In genomic region chr6:75619230-75619899, GRCh38 we compare ENCODE assay signal across 12 cellular contexts. TPM values are rescaled to one million over a fixed set of nuclear protein-coding genes. Genes with fewer than 3 reads are reported as not detected.
DNase-seq lines count a peak whose midpoint lies in the region; ATAC-seq and TF ChIP-seq lines count a peak whose summit lies in the region.
"Had no signal": no experiment of that assay in that cellular context is flagged by ENCODE, and none has a peak within 500 bp of the region (broad histone marks: within the 10 kb centered on the region; RNA-seq: fewer than 3 reads in every experiment).

No MANE protein-coding gene starts in this region.

- no peaks in the 10 kb centered on the region for H3K36me3 ChIP-seq in fibroblast of lung (ENCODE audit: control insufficient read depth, insufficient read depth, low read length)
- H3K36me3 ChIP-seq in naive thymus-derived CD4-positive, alpha-beta T cell (ENCODE audit: control insufficient read depth in 2 of 3, insufficient read depth in 3 of 3, low read length in 3 of 3): peaks cover 0 to 8% (median 3%) of the 10 kb centered on the region in 3 experiments

- CTCF ChIA-PET in naive thymus-derived CD4-positive, alpha-beta T cell (lab: Charles Lee): no interaction called here

- H3K4me3 Mint-ChIP-seq in naive thymus-derived CD4-positive, alpha-beta T cell: peak overlapping the region in 5 of 10 donors; percentile 1 to 56 (median 38)
- H3K4me3 Mint-ChIP-seq: activated CD8-positive, alpha-beta T cell treated with anti-CD3 and anti-CD28 coated beads, Interleukin-2, amount 10 ng/mL, durations not matched to agents 7 days and 5 days; activated naive CD4-positive, alpha-beta T cell treated with anti-CD3 and anti-CD28 coated beads for 36 hours had no signal

- peak overlapping the region in 8 of 9 donors; percentile 19 to 76 (median 52) for H3K27ac Mint-ChIP-seq in naive thymus-derived CD4-positive, alpha-beta T cell
- H3K27ac Mint-ChIP-seq: activated CD8-positive, alpha-beta T cell treated with anti-CD3 and anti-CD28 coated beads, Interleukin-2, amount 10 ng/mL, durations not matched to agents 7 days and 5 days; activated naive CD4-positive, alpha-beta T cell treated with anti-CD3 and anti-CD28 coated beads for 36 hours had no signal

- H3K27me3 Mint-ChIP-seq in naive thymus-derived CD4-positive, alpha-beta T cell: no peaks in the 10 kb centered on the region

- H3K4me1 ChIP-seq in fibroblast of lung (ENCODE audit: control insufficient read depth, extremely low read depth, insufficient read depth, low read length): peaks cover 2% of the 10 kb centered on the region
- H3K4me1 ChIP-seq in naive thymus-derived CD4-positive, alpha-beta T cell (ENCODE audit: control insufficient read depth in 2 of 2, insufficient read depth in 2 of 2, low read length in 2 of 2): peaks cover 22 to 37% of the 10 kb centered on the region in 2 donors

- intact Hi-C loops in naive thymus-derived CD4-positive, alpha-beta T cell (cut with micrococcal nuclease): no loop called here

- no peak overlapping the region for H2AFZ ChIP-seq in fibroblast of lung (ENCODE audit: low read length)

- no peaks in the 10 kb centered on the region for H3K9me3 ChIP-seq in fibroblast of lung (ENCODE audit: control insufficient read depth, insufficient read depth, low read depth, low read length)
- no peaks in the 10 kb centered on the region for H3K9me3 ChIP-seq in naive thymus-derived CD4-positive, alpha-beta T cell (ENCODE audit: control insufficient read depth in 2 of 3, low read length in 3 of 3)

- peak; percentile 43 for DNase-seq in Ammon's horn (ENCODE audit: low spot score)
- DNase-seq in LNCaP clone FGC (ENCODE audit: low read depth): peak; percentile 75
- DNase-seq in fibroblast of lung (ENCODE audit: low read depth in 2 of 2): peak in 1 of 2 donors; percentile 54
- no peak for DNase-seq in naive thymus-derived CD4-positive, alpha-beta T cell
- no peak for DNase-seq in DMS153 (lab: John Stamatoyannopoulos, UW)
- DNase-seq in NCI-H1092 (lab: John Stamatoyannopoulos, UW): no peak
- no peak for DNase-seq in putamen (ENCODE audit: low spot score)
- DNase-seq: activated CD8-positive, alpha-beta T cell treated with anti-CD3 and anti-CD28 coated beads, Interleukin-2, amount 10 ng/mL, durations not matched to agents 7 days and 5 days; activated naive CD4-positive, alpha-beta T cell treated with anti-CD3 and anti-CD28 coated beads for 36 hours; stimulated activated CD8-positive, alpha-beta memory T cell treated with anti-CD3 and anti-CD28 coated beads, Interleukin-4, amount 100 ng/mL, for 48 hours had no signal

- H4K20me1 ChIP-seq in fibroblast of lung (ENCODE audit: control insufficient read depth, extremely low read depth, insufficient read depth, low read length): no peaks in the 10 kb centered on the region

- TF ChIP-seq CTCF in LNCaP clone FGC (IDR thresholded peaks at IDR 0.05; ENCODE audit: control insufficient read depth, extremely low read depth, insufficient read depth) (no peak), fibroblast of lung (conservative IDR thresholded peaks at IDR 0.05 in 1 of 2, IDR thresholded peaks at IDR 0.05 in 1 of 2; ENCODE audit: low read depth in 1 of 2, low read length in 2 of 2) (no peak)

- H3K9ac ChIP-seq in fibroblast of lung (ENCODE audit: insufficient read depth, low read length): no peak overlapping the region

- H3K4me2 ChIP-seq in fibroblast of lung (ENCODE audit: extremely low read depth, insufficient read depth, low read length): peak overlapping the region; percentile 30

- no peaks in the 10 kb centered on the region for H3K27me3 ChIP-seq in fibroblast of lung (ENCODE audit: control insufficient read depth, insufficient read depth, low read length)
- no peaks in the 10 kb centered on the region for H3K27me3 ChIP-seq in naive thymus-derived CD4-positive, alpha-beta T cell (ENCODE audit: control insufficient read depth in 2 of 2, insufficient read depth in 2 of 2, low read length in 2 of 2)

- no peak for ATAC-seq in naive thymus-derived CD4-positive, alpha-beta T cell
- no peak for ATAC-seq in HG02571 (IDR thresholded peaks at IDR 0.05; ENCODE audit: unreplicated experiment)
- ATAC-seq: activated CD8-positive, alpha-beta T cell treated with anti-CD3 and anti-CD28 coated beads, Interleukin-2, amount 10 ng/mL, durations not matched to agents 7 days and 5 days; Panc1 had no signal

- H3K9me3 Mint-ChIP-seq in naive thymus-derived CD4-positive, alpha-beta T cell: no peaks in the 10 kb centered on the region
- H3K9me3 Mint-ChIP-seq: activated naive CD4-positive, alpha-beta T cell treated with anti-CD3 and anti-CD28 coated beads for 36 hours had no signal

- 0 out of 2 replicates have a peak overlapping the region, but pooled peaks have one; percentile 6 for H3K4me3 ChIP-seq in LNCaP clone FGC (ENCODE audit: low read depth, low read length)
- no peak overlapping the region for H3K4me3 ChIP-seq in fibroblast of lung (replicated peaks in 1 of 4; ENCODE audit: control extremely low read depth in 1 of 4, insufficient read depth in 1 of 4, low read depth in 3 of 4, low read length in 4 of 4)
- H3K4me3 ChIP-seq in naive thymus-derived CD4-positive, alpha-beta T cell (ENCODE audit: low read length): no peak overlapping the region

- POLR2A ChIA-PET in naive thymus-derived CD4-positive, alpha-beta T cell (lab: Charles Lee): interaction anchor here (0.7 to 1.6 kb wide), 2 partner anchors 10 to 39 kb away, joined by 4 to 5 read pairs; no protein-coding TSS in a partner anchor

- H3K36me3 Mint-ChIP-seq in naive thymus-derived CD4-positive, alpha-beta T cell: peaks cover 0 to 21% (median 13%) of the 10 kb centered on the region in 5 donors

- H3K79me2 ChIP-seq in fibroblast of lung (ENCODE audit: control insufficient read depth, insufficient read depth, low read length): peaks cover 81% of the 10 kb centered on the region

- no peak overlapping the region for H3K27ac ChIP-seq in fibroblast of lung (ENCODE audit: insufficient read depth, low read length)
- no peak overlapping the region for H3K27ac ChIP-seq in naive thymus-derived CD4-positive, alpha-beta T cell (ENCODE audit: low read depth, low read length)

- peaks cover 37 to 77% (median 73%) of the 10 kb centered on the region in 7 donors for H3K4me1 Mint-ChIP-seq in naive thymus-derived CD4-positive, alpha-beta T cell

RNA-seq across cellular contexts. Expression of gene SENP6, which starts 17.7 kb away (rescaled TPM):
- 72.9 and 80.6 TPM in 2 replicates for total RNA-seq in fibroblast of lung
- 40.9 and 54.5 TPM in 2 replicates for polyA plus RNA-seq in fibroblast of lung
- 28.5 and 40.1 TPM in 2 replicates for polyA plus RNA-seq in fibroblast of lung (2012)
- 1.1 and 2.4 TPM in 2 replicates for polyA minus RNA-seq in fibroblast of lung (ENCODE audit: low replicate concordance)
- total RNA-seq in naive thymus-derived CD4-positive, alpha-beta T cell: 100 to 1,000 TPM in 4 of 5 experiments, 10 to 100 TPM in 1; 77.9 to 132 (median 124) TPM
- 10 to 100 TPM; 51.7 to 82.1 TPM for polyA plus RNA-seq in naive thymus-derived CD4-positive, alpha-beta T cell

Comparison
In these comparisons a context has a peak if more than half of its experiments do, and no peak if none do; other contexts are left out.
1. DNase-seq: peak in Ammon's horn (single experiment) and LNCaP clone FGC (single experiment); none in naive thymus-derived CD4-positive, alpha-beta T cell (0 of 9), DMS153 (single experiment), NCI-H1092 (single experiment) and putamen (single experiment).